ENCODE assay signal across 8 cellular contexts in genomic region chr17:7214300-7215135, GRCh38.
DNase-seq lines count a peak whose midpoint lies in the region; ATAC-seq and TF ChIP-seq lines count a peak whose summit lies in the region.

No MANE protein-coding gene starts in this region.

- ATAC-seq in GM19025 (IDR thresholded peaks at IDR 0.05; ENCODE audit: low read depth, unreplicated experiment) (peak; percentile 63), HG03342 (IDR thresholded peaks at IDR 0.05; ENCODE audit: unreplicated experiment) (peak; percentile 72)

- DNase-seq in AG09309 (ENCODE audit: low read depth) (peak; percentile 84), NCI-H345 treated with DMSO at 0.1 percent for 48 hours (lab: John Stamatoyannopoulos, UW; ENCODE audit: unreplicated experiment) (peak; percentile 92), islet precursor cell (peak; percentile 100)
- DNase-seq in activated CD4-positive, CD25-positive, alpha-beta regulatory T cell (lab: John Stamatoyannopoulos, UW), result peak; percentile 96 to 98 (median 97)
- peak; percentile 97 for DNase-seq in central memory CD4-positive, alpha-beta T cell
- peak; percentile 99 for DNase-seq in stimulated activated CD4-positive, alpha-beta T cell treated with anti-CD3 and anti-CD28 coated beads, Interleukin-12 subunit alpha, Interleukin-12 subunit beta, amount 100 ng/mL, for 4 hours

- peak; percentile 70 for TF ChIP-seq CTCF in AG09309 (IDR thresholded peaks at IDR 0.05; ENCODE audit: control insufficient read depth, insufficient read depth, low read depth, low read length, missing control alignments)

- H3K4me3 ChIP-seq in AG09309 (ENCODE audit: control insufficient read depth, low read depth, low read length), result peak overlapping the region; percentile 65

Comparison
In these comparisons a context has a peak if more than half of its experiments do, and no peak if none do; other contexts are left out.
1. Peak in every context shown above with its lines: DNase-seq, ATAC-seq and H3K4me3 ChIP-seq.